In the genomic region with DNA sequence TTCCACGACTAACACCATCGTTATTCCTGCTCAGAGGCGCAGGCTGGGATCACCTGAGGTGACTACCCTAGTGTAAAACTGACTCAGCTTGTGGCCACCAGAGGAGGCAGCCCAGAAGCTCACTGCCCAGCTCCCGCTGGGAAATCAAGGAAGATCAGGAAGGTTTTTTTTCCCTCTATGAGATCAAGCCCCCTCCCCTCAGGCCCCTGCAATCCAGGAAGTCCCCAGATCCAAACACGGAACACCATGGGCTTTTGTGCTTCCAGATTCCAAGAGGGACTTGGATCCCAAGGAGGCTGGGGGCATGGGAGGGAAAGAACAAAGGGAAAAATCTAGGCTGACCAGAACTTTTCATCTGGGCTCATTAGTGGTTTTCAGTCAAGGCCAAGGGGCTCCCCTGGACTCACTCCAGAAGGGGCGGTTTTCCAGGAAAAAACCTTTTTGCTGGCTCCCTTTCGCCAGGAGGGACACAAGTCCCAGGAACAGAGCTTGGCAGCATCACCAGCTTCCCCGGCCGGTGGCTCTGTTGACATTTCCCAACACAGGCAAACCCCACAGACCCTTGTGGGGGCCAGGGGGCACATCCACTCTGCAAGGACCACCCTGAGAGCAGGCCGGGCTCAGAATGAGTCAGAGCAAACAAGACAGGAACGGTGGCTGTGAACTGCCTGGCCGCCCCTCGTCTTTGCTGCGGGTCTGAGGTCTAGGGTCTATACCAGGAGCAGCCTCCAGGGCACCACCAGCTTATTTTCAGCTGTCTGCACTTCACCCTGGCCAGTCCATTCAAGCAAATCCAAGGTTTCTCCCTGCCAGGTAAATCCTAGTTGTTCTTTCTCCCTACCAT, we compare ENCODE assay signal across 8 cellular contexts. TPM values are rescaled to one million over a fixed set of nuclear protein-coding genes. Genes with fewer than 3 reads are reported as not detected.
DNase-seq lines count a peak whose midpoint lies in the region; ATAC-seq, FAIRE-seq and TF ChIP-seq lines count a peak whose summit lies in the region.

No MANE protein-coding gene starts in this region.

- no peaks in the 10 kb centered on the region for H3K27me3 ChIP-seq in CD4-positive, CD25-positive, alpha-beta regulatory T cell (ENCODE audit: control insufficient read depth, insufficient read depth, low read length)
- H3K27me3 ChIP-seq in SJSA1 (replicated peaks) = no peaks in the 10 kb centered on the region
- H3K27me3 ChIP-seq in esophagus squamous epithelium = no peaks in the 10 kb centered on the region
- no peaks in the 10 kb centered on the region for H3K27me3 ChIP-seq in parathyroid adenoma (ENCODE audit: control insufficient read depth, insufficient read depth, low read length)

- TF ChIP-seq POLR2A in esophagus squamous epithelium (IDR thresholded peaks at IDR 0.05) = no peak

- WGBS in esophagus squamous epithelium, 2 donors = 37 to 45% methylated on average over 8 to 10 of the region's 14 CpGs

- intact Hi-C loops in esophagus squamous epithelium (cut with DNase I) = no loop called here

- peaks cover 87% of the 10 kb centered on the region for H3K4me1 ChIP-seq in CD4-positive, CD25-positive, alpha-beta regulatory T cell (ENCODE audit: control insufficient read depth, insufficient read depth, low read length, poor library complexity, severe bottlenecking)
- H3K4me1 ChIP-seq in SJSA1 (replicated peaks) (peaks cover 72% of the 10 kb centered on the region), esophagus squamous epithelium (peaks cover 45 to 98% (median 74%) of the 10 kb centered on the region in 3 donors), parathyroid adenoma (peaks cover 19% of the 10 kb centered on the region)

- H3K9ac ChIP-seq in parathyroid adenoma = no peak overlapping the region

- ATAC-seq in CD4-positive, CD25-positive, alpha-beta regulatory T cell (ENCODE audit: low read depth in 2 of 2) = no peak
- no peak for ATAC-seq in HG02852 (IDR thresholded peaks at IDR 0.05; ENCODE audit: unreplicated experiment)

- no peak for FAIRE-seq in D721Med (lab: Jason Lieb, UNC)

- DNase-seq in CD4-positive, CD25-positive, alpha-beta regulatory T cell = no peak
- peak; percentile 98 to 99 for DNase-seq in SJSA1 (ENCODE audit: low read depth in 1 of 2, low spot score in 2 of 2)
- DNase-seq in esophagus squamous epithelium (lab: John Stamatoyannopoulos, UW) = no peak
- no peak for DNase-seq in middle frontal gyrus (ENCODE audit: extremely low spot score, low spot score)
- DNase-seq in NCI-H2107 treated with DMSO at 0.1 percent for 48 hours (lab: John Stamatoyannopoulos, UW; ENCODE audit: unreplicated experiment) = no peak
- no peak for DNase-seq in D721Med (ENCODE audit: insufficient read length, low spot score)

- no peak overlapping the region for H2AFZ ChIP-seq in parathyroid adenoma

- H3K79me2 ChIP-seq in parathyroid adenoma = peaks cover 24% of the 10 kb centered on the region

- peaks cover 24% of the 10 kb centered on the region for H3K36me3 Mint-ChIP-seq in CD4-positive, CD25-positive, alpha-beta regulatory T cell

- peaks cover 21 to 94% (median 64%) of the 10 kb centered on the region in 4 donors for H3K4me1 Mint-ChIP-seq in CD4-positive, CD25-positive, alpha-beta regulatory T cell

- no peak overlapping the region for H3K4me2 ChIP-seq in parathyroid adenoma (ENCODE audit: low read length)

- peak overlapping the region; percentile 40 to 89 (median 81) for H3K4me3 Mint-ChIP-seq in CD4-positive, CD25-positive, alpha-beta regulatory T cell

- no peak overlapping the region for H3K4me3 ChIP-seq in CD4-positive, CD25-positive, alpha-beta regulatory T cell (ENCODE audit: low read depth, low read length)
- H3K4me3 ChIP-seq in SJSA1 = no peak overlapping the region
- H3K4me3 ChIP-seq in esophagus squamous epithelium = peak overlapping the region in 1 of 4 donors; percentile 39
- no peak overlapping the region for H3K4me3 ChIP-seq in parathyroid adenoma (ENCODE audit: low read depth, low read length)

- H3K9me3 Mint-ChIP-seq in CD4-positive, CD25-positive, alpha-beta regulatory T cell = no peaks in the 10 kb centered on the region

- H3K9me3 ChIP-seq in CD4-positive, CD25-positive, alpha-beta regulatory T cell (ENCODE audit: control insufficient read depth in 2 of 2, low read length in 2 of 2) = no peaks in the 10 kb centered on the region
- H3K9me3 ChIP-seq in SJSA1 (replicated peaks) (no peaks in the 10 kb centered on the region), esophagus squamous epithelium (no peaks in the 10 kb centered on the region), parathyroid adenoma (ENCODE audit: control insufficient read depth, low read length) (no peaks in the 10 kb centered on the region)

- peaks cover 30% of the 10 kb centered on the region for H3K36me3 ChIP-seq in CD4-positive, CD25-positive, alpha-beta regulatory T cell (ENCODE audit: control insufficient read depth, insufficient read depth, low read length)
- H3K36me3 ChIP-seq in SJSA1 (peaks cover 68% of the 10 kb centered on the region), esophagus squamous epithelium (peaks cover 0 to 27% (median 0%) of the 10 kb centered on the region in 3 donors), parathyroid adenoma (ENCODE audit: control insufficient read depth, insufficient read depth, low read length) (no peaks in the 10 kb centered on the region)

- TF ChIP-seq CTCF in esophagus squamous epithelium (IDR thresholded peaks at IDR 0.05) = no peak
- TF ChIP-seq CTCF in parathyroid adenoma (IDR thresholded peaks at IDR 0.05) = no peak
- no peak for TF ChIP-seq CTCF in D721Med (IDR thresholded peaks at IDR 0.05; ENCODE audit: insufficient read depth, missing control alignments)

- peak overlapping the region; percentile 78 for H3K27ac ChIP-seq in CD4-positive, CD25-positive, alpha-beta regulatory T cell (ENCODE audit: insufficient read depth, low read length, poor library complexity, severe bottlenecking)
- H3K27ac ChIP-seq in SJSA1 (peak overlapping the region; percentile 69), esophagus squamous epithelium (peak overlapping the region; percentile 73 to 100 (median 94)), parathyroid adenoma (peak overlapping the region; percentile 51)

- peak overlapping the region; percentile 87 to 95 (median 93) for H3K27ac Mint-ChIP-seq in CD4-positive, CD25-positive, alpha-beta regulatory T cell

- H3K27me3 Mint-ChIP-seq in CD4-positive, CD25-positive, alpha-beta regulatory T cell = no peaks in the 10 kb centered on the region

RNA-seq across cellular contexts. Expression of a gene that starts 36.8 kb away (rescaled TPM):
- total RNA-seq in CD4-positive, CD25-positive, alpha-beta regulatory T cell = 1,341 TPM
- polyA plus RNA-seq in CD4-positive, CD25-positive, alpha-beta regulatory T cell = 10 to 100 TPM; 80.0 to 98.9 (median 93.4) TPM
- total RNA-seq in SJSA1 (2014; rRNA removed; shearing (Covaris generic)) = 510 and 668 TPM in 2 replicates
- total RNA-seq in esophagus squamous epithelium = 100 to 1,000 TPM; 216 to 339 (median 246) TPM

Comparison
In these comparisons a context has a peak if more than half of its experiments do, and no peak if none do; other contexts are left out.
1. DNase-seq: peak in SJSA1 (2 of 2); none in CD4-positive, CD25-positive, alpha-beta regulatory T cell (0 of 3), esophagus squamous epithelium (single experiment), middle frontal gyrus (single experiment), NCI-H2107 treated with DMSO at 0.1 percent for 48 hours (single experiment) and D721Med (single experiment).
2. Peak in every context shown above with its lines, with median percentiles within 50 percentile points of each other: H3K27ac ChIP-seq.